ENCODE assay signal across 12 cellular contexts in the genomic region with DNA sequence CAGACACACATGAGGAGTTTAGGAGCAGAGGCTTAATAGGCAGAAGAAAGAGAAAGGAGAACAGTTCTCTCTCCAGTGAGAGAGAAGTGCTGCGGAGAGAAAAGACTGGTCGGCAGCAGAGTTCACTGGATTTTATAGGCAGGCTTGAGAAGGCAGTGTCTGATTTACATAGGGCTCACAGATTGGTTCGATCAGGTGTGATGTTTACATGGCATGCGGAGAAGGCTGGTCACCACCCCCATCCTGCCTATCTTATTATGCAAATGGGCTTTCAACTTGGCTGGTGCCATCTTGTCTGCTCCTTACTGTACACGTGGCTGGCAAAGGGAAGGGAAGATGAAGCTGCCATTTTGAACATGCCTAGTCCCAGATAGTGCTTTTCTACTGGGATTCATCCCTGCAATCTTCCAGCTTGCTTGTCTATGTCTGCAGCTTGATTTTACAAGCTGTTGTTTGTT.
A peak's percentile ranks its signal among the peaks of the same experiment; 100 is the strongest.
DNase-seq lines count a peak whose midpoint lies in the region; ATAC-seq and TF ChIP-seq lines count a peak whose summit lies in the region.
"Had no signal": no experiment of that assay in that cellular context is flagged by ENCODE, and none has a peak within 500 bp of the region (broad histone marks: within the 10 kb centered on the region; RNA-seq: fewer than 3 reads in every experiment).

No MANE protein-coding gene starts in this region.

- H3K4me3 ChIP-seq in BE2C (ENCODE audit: low read depth, low read length) (peak overlapping the region; percentile 42), HUES64 (ENCODE audit: low read length) (peak overlapping the region; percentile 47), SJCRH30 (no peak overlapping the region), iPS-18c (ENCODE audit: insufficient read depth, low read depth, low read length) (peak overlapping the region; percentile 26; the same call in 1 of the 2 replicates)

- peak overlapping the region; percentile 97 for H3K27ac ChIP-seq in HUES64 (ENCODE audit: low read depth, low read length)
- 0 out of 2 replicates have a peak overlapping the region, but pooled peaks have one; percentile 38 for H3K27ac ChIP-seq in SJCRH30

- H3K4me1 ChIP-seq in BE2C (peaks cover 17% of the 10 kb centered on the region), HUES64 (ENCODE audit: insufficient read depth, low read length) (peaks cover 35% of the 10 kb centered on the region), SJCRH30 (peaks cover 22% of the 10 kb centered on the region)

- ATAC-seq in left ventricle myocardium superior = no peak
- no peak for ATAC-seq in GM21576 (IDR thresholded peaks at IDR 0.05; ENCODE audit: unreplicated experiment)
- ATAC-seq: stimulated activated naive B cell treated with anti-CD40 and anti-IgM and Interleukin-4, amounts not matched to agents 10 μg/mL and 1 μg/mL and 100 μg/mL, for 72 hours had no signal

- DNase-seq in BE2C (peak; percentile 89), SJCRH30 (peak in 1 of 2 experiments; percentile 21), left ventricle myocardium superior (no peak), DMS114 treated with DMSO at 0.1 percent for 48 hours (lab: John Stamatoyannopoulos, UW; ENCODE audit: unreplicated experiment) (no peak)
- no peak for DNase-seq in activated naive CD4-positive, alpha-beta T cell (lab: John Stamatoyannopoulos, UW)
- DNase-seq: CD4-positive, alpha-beta T cell; NCI-H226; stimulated activated CD4-positive, alpha-beta T cell treated with anti-CD3 and anti-CD28 coated beads, Interleukin-1b, Interleukin-23, amount 100 ng/mL, for 48 hours; stimulated activated naive B cell treated with anti-CD40 and anti-IgM and Interleukin-4, amounts not matched to agents 10 μg/mL and 1 μg/mL and 100 μg/mL, for 72 hours had no signal

- H3K9me3 ChIP-seq in BE2C = no peaks in the 10 kb centered on the region
- no peaks in the 10 kb centered on the region for H3K9me3 ChIP-seq in HUES64 (ENCODE audit: insufficient read depth, low read depth, low read length)
- H3K9me3 ChIP-seq in SJCRH30 (replicated peaks) = no peaks in the 10 kb centered on the region
- no peaks in the 10 kb centered on the region for H3K9me3 ChIP-seq in iPS-18c (ENCODE audit: control insufficient read depth, insufficient read depth, low read length)

- peak overlapping the region; percentile 68 for H3K9ac ChIP-seq in HUES64 (ENCODE audit: low read depth, low read length)

- H3K27me3 ChIP-seq in BE2C (no peaks in the 10 kb centered on the region), HUES64 (ENCODE audit: insufficient read depth, low read length) (no peaks in the 10 kb centered on the region), SJCRH30 (no peaks in the 10 kb centered on the region)

- no peaks in the 10 kb centered on the region for H3K36me3 ChIP-seq in BE2C
- no peaks in the 10 kb centered on the region for H3K36me3 ChIP-seq in HUES64 (ENCODE audit: insufficient read depth, low read length)
- no peaks in the 10 kb centered on the region for H3K36me3 ChIP-seq in SJCRH30

- TF ChIP-seq CTCF in BE2C (IDR thresholded peaks at IDR 0.05; ENCODE audit: low read depth, low read length) = no peak

- intact Hi-C loops in left ventricle myocardium superior (cut with micrococcal nuclease) = no loop called here

- WGBS in HUES64 = 77% methylated on average over 5 of the region's 5 CpGs
